Comparison of ENCODE assay signal across 8 cellular contexts in genomic region chr4:70901607-70901983, GRCh38. TPM values are rescaled to one million over a fixed set of nuclear protein-coding genes. Genes with fewer than 3 reads are reported as not detected.
DNase-seq lines count a peak whose midpoint lies in the region; ATAC-seq and TF ChIP-seq lines count a peak whose summit lies in the region.

No MANE protein-coding gene starts in this region.

- 12 to 17% methylated on average over 5 to 6 of the region's 8 CpGs for WGBS in esophagus squamous epithelium, 2 donors

- TF ChIP-seq POLR2A in esophagus squamous epithelium (IDR thresholded peaks at IDR 0.05) (no peak), GM18505 (IDR thresholded peaks at IDR 0.05; ENCODE audit: borderline replicate concordance, extremely low read depth, insufficient read depth, insufficient read length) (no peak)

- DNase-seq in RWPE1 (ENCODE audit: low spot score) (no peak), esophagus squamous epithelium (lab: John Stamatoyannopoulos, UW) (no peak), putamen (ENCODE audit: low spot score) (peak; percentile 6), HEK293T (ENCODE audit: extremely low spot score) (no peak)

- intact Hi-C loops in esophagus squamous epithelium (cut with DNase I) = loop anchor here (10.0 kb wide), 1 partner anchor 93 kb away; the partner anchor contains the start of gene DCK

- peaks cover 0 to 10% (median 0%) of the 10 kb centered on the region in 3 donors for H3K36me3 ChIP-seq in esophagus squamous epithelium

- H3K4me3 ChIP-seq in esophagus squamous epithelium = peak overlapping the region; percentile 82 to 96 (median 89)

- peak overlapping the region; percentile 85 for H3K27ac ChIP-seq in RWPE1
- peak overlapping the region; percentile 84 to 93 (median 92) for H3K27ac ChIP-seq in esophagus squamous epithelium

- CTCF ChIA-PET in RWPE1 (lab: Yijun Ruan, JAX) (interaction anchor here (0.7 to 1.5 kb wide), 3 partner anchors 109 to 911 kb away, joined by 3 to 6 read pairs (median 4); no protein-coding TSS in a partner anchor), HEK293T (lab: Yijun Ruan, JAX) (interaction anchor here (0.5 to 0.6 kb wide), 2 partner anchors 184 to 210 kb away, joined by 3 to 4 read pairs; no protein-coding TSS in a partner anchor)

- H3K27me3 ChIP-seq in esophagus squamous epithelium = no peaks in the 10 kb centered on the region

- ATAC-seq in GM18519 (IDR thresholded peaks at IDR 0.05; ENCODE audit: low FRiP score, unreplicated experiment) = peak; percentile 5
- no peak for ATAC-seq in GM18505 (IDR thresholded peaks at IDR 0.05; ENCODE audit: unreplicated experiment)
- ATAC-seq in GM19467 (IDR thresholded peaks at IDR 0.05; ENCODE audit: unreplicated experiment) = no peak
- ATAC-seq in HG02870 (IDR thresholded peaks at IDR 0.05; ENCODE audit: unreplicated experiment) = no peak

- no peaks in the 10 kb centered on the region for H3K9me3 ChIP-seq in esophagus squamous epithelium

- H3K4me1 ChIP-seq in esophagus squamous epithelium = peaks cover 0 to 34% (median 8%) of the 10 kb centered on the region in 3 donors

- TF ChIP-seq CTCF in RWPE1 (conservative IDR thresholded peaks at IDR 0.05; ENCODE audit: low read depth) (no peak), esophagus squamous epithelium (IDR thresholded peaks at IDR 0.05) (no peak)

- POLR2A ChIA-PET in RWPE1 (lab: Yijun Ruan, JAX; ENCODE audit: low non-redundant PET) (no interaction called here), HEK293T (lab: Yijun Ruan, JAX) (interaction anchor here (0.7 to 2.2 kb wide), 12 partner anchors 9 to 201 kb away, joined by 3 to 11 read pairs (median 4); partner anchors contain the start of genes DCK and GRSF1)

TF ChIP-seq in HEK293T, 16 proteins besides CTCF, POLR2A, EP300 and RAD21:
- TF ChIP-seq HDGF (IDR thresholded peaks at IDR 0.05; ENCODE audit: borderline replicate concordance) (no peak), FOXA1 (IDR thresholded peaks at IDR 0.05) (no peak), FOXK2 (IDR thresholded peaks at IDR 0.05) (no peak), NFRKB (IDR thresholded peaks at IDR 0.05) (no peak), ELF4 (IDR thresholded peaks at IDR 0.05) (no peak), ARNT (IDR thresholded peaks at IDR 0.05) (no peak), L3MBTL2 (conservative IDR thresholded peaks at IDR 0.05) (no peak), SUZ12 (IDR thresholded peaks at IDR 0.05) (no peak), TARDBP (IDR thresholded peaks at IDR 0.05) (no peak), CTBP1 (IDR thresholded peaks at IDR 0.05; ENCODE audit: borderline replicate concordance) (no peak), BHLHE40 (IDR thresholded peaks at IDR 0.05; ENCODE audit: borderline replicate concordance) (no peak), LEF1 (IDR thresholded peaks at IDR 0.05; ENCODE audit: borderline replicate concordance) (no peak), PKNOX1 (IDR thresholded peaks at IDR 0.05) (no peak)

RNA-seq across cellular contexts. Expression of gene MOB1B, which starts 0.6 kb away (rescaled TPM):
- total RNA-seq in esophagus squamous epithelium = 10 to 100 TPM in 3 of 4 donors, 1 to 10 TPM in 1; 8.3 to 17.9 (median 11.6) TPM
